In the genomic region with DNA sequence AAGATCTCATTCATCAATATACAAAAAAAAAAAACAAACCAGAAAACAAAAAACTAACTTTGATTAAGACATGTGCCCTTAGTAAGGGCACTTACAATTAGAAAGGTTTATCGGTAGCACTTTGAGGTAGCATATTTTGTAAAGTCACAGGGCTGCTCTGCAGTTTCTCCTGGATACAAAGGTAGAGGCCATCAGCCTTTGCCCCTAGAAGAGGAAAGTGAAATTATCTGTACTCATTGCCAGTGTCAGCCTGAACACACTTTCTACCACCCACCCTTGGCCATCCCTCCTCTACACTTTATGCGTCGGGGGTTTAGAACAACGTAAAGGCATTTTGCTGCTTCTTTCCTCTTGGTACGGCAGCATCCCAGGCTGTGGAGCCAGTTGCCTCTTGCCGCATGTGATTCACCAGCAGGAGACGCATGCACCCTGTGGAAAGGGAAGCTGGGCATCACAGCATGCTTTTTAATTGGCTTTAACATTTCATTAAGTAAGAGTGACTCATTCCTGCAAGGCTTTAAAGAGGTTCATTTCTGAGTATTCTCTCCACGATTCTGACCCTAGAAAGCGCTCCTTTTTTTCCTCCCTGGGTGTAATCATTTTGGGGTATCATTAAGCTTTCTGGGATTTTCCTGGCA, we compare ENCODE assay signal across 8 cellular contexts.
DNase-seq lines count a peak whose midpoint lies in the region; ATAC-seq and TF ChIP-seq lines count a peak whose summit lies in the region.

No MANE protein-coding gene starts in this region.

- no peaks in the 10 kb centered on the region for H3K9me2 ChIP-seq in PC-3 (replicated peaks; ENCODE audit: low read length)

- no peaks in the 10 kb centered on the region for H3K36me3 ChIP-seq in PC-3 (ENCODE audit: low read depth, low read length)
- peaks cover 17% of the 10 kb centered on the region for H3K36me3 ChIP-seq in osteoblast (ENCODE audit: insufficient read depth, low read length)

- peak; percentile 47 for TF ChIP-seq CTCF in PC-3 (conservative IDR thresholded peaks at IDR 0.05; ENCODE audit: low read depth, low read length)
- TF ChIP-seq CTCF in epithelial cell of proximal tubule (conservative IDR thresholded peaks at IDR 0.05; ENCODE audit: low read depth, low read length): peak; percentile 44
- TF ChIP-seq CTCF in osteoblast (IDR thresholded peaks at IDR 0.05; ENCODE audit: extremely low read depth, low read depth, low read length): peak; percentile 65

- H3K79me2 ChIP-seq in PC-3 (ENCODE audit: low read length) (no peaks in the 10 kb centered on the region), osteoblast (ENCODE audit: insufficient read depth, low read length) (no peaks in the 10 kb centered on the region)

- H3K9me3 ChIP-seq in PC-3 (ENCODE audit: low read length) (no peaks in the 10 kb centered on the region), osteoblast (ENCODE audit: low read depth, low read length) (no peaks in the 10 kb centered on the region)

- CTCF ChIA-PET in PC-3 (lab: Charles Lee): interaction anchor here (0.8 kb wide), 1 partner anchor 86 kb away, joined by 3 read pairs; no protein-coding TSS in a partner anchor

- no peak overlapping the region for H3K4me3 ChIP-seq in PC-3 (ENCODE audit: low read length)
- H3K4me3 ChIP-seq in epithelial cell of proximal tubule (ENCODE audit: low read depth, low read length): no peak overlapping the region
- no peak overlapping the region for H3K4me3 ChIP-seq in osteoblast (ENCODE audit: insufficient read depth, low read length)

- no peak overlapping the region for H2AFZ ChIP-seq in PC-3 (ENCODE audit: low read length)
- H2AFZ ChIP-seq in osteoblast (ENCODE audit: low read length): peak overlapping the region; percentile 35

- no peaks in the 10 kb centered on the region for H4K20me1 ChIP-seq in PC-3 (ENCODE audit: low read length)
- no peaks in the 10 kb centered on the region for H4K20me1 ChIP-seq in osteoblast (ENCODE audit: insufficient read depth, low read length)

- peaks cover 7% of the 10 kb centered on the region for H3F3A ChIP-seq in PC-3 (ENCODE audit: low read length, unreplicated experiment)

- DNase-seq in ELF-1 (ENCODE audit: low read depth, low spot score): peak; percentile 17
- peak; percentile 46 for DNase-seq in PC-3
- no peak for DNase-seq in epithelial cell of proximal tubule (ENCODE audit: low read depth)
- DNase-seq in osteoblast (ENCODE audit: insufficient read length, low spot score, missing footprints): no peak
- no peak for DNase-seq in NCI-H345 treated with DMSO at 0.1 percent for 48 hours (lab: John Stamatoyannopoulos, UW; ENCODE audit: unreplicated experiment)
- no peak for DNase-seq in NCI-H510A (lab: John Stamatoyannopoulos, UW)

- H3K4me2 ChIP-seq in PC-3 (ENCODE audit: low read length) (peak overlapping the region; percentile 34), osteoblast (ENCODE audit: insufficient read depth, low read length) (peak overlapping the region; percentile 22)

- intact Hi-C loops in PC-3 (cut with micrococcal nuclease): loop anchor here (2.0 to 5.0 kb wide), 3 partner anchors 36 to 85 kb away; a partner anchor contains a TSS

- POLR2A ChIA-PET in PC-3 (lab: Charles Lee; ENCODE audit: unreplicated experiment): no interaction called here

- H3K9ac ChIP-seq in PC-3 (ENCODE audit: low read length): no peak overlapping the region

- ATAC-seq in PC-3 (peak; percentile 15; the same call in 1 of the 2 replicates), HG03457 (IDR thresholded peaks at IDR 0.05; ENCODE audit: unreplicated experiment) (no peak), HG03439 (IDR thresholded peaks at IDR 0.05; ENCODE audit: unreplicated experiment) (no peak)

- H3K27me3 ChIP-seq in PC-3 (ENCODE audit: low read length) (no peaks in the 10 kb centered on the region), osteoblast (ENCODE audit: insufficient read depth, low read length) (no peaks in the 10 kb centered on the region)

- peaks cover 69% of the 10 kb centered on the region for H3K4me1 ChIP-seq in PC-3 (ENCODE audit: insufficient read depth, low read length)
- peaks cover 67% of the 10 kb centered on the region for H3K4me1 ChIP-seq in osteoblast (ENCODE audit: insufficient read depth, low read length)

- no TSS peak for BruUV-seq in PC-3 (replicated peaks; lab: Mats Ljungman, UMichigan)

- H3K27ac ChIP-seq in PC-3 (ENCODE audit: low read length) (no peak overlapping the region), osteoblast (ENCODE audit: low read depth, low read length) (peak overlapping the region; percentile 16)

Comparison
In these comparisons a context has a peak if more than half of its experiments do, and no peak if none do; other contexts are left out.
1. DNase-seq: peak in ELF-1 (single experiment) and PC-3 (single experiment); none in epithelial cell of proximal tubule (single experiment), osteoblast (single experiment), NCI-H345 treated with DMSO at 0.1 percent for 48 hours (single experiment) and NCI-H510A (single experiment).
2. Peak in every context shown above with its lines, with median percentiles within 50 percentile points of each other: CTCF ChIP-seq.